15 cellular contexts compared by ENCODE assay signal in the genomic region with DNA sequence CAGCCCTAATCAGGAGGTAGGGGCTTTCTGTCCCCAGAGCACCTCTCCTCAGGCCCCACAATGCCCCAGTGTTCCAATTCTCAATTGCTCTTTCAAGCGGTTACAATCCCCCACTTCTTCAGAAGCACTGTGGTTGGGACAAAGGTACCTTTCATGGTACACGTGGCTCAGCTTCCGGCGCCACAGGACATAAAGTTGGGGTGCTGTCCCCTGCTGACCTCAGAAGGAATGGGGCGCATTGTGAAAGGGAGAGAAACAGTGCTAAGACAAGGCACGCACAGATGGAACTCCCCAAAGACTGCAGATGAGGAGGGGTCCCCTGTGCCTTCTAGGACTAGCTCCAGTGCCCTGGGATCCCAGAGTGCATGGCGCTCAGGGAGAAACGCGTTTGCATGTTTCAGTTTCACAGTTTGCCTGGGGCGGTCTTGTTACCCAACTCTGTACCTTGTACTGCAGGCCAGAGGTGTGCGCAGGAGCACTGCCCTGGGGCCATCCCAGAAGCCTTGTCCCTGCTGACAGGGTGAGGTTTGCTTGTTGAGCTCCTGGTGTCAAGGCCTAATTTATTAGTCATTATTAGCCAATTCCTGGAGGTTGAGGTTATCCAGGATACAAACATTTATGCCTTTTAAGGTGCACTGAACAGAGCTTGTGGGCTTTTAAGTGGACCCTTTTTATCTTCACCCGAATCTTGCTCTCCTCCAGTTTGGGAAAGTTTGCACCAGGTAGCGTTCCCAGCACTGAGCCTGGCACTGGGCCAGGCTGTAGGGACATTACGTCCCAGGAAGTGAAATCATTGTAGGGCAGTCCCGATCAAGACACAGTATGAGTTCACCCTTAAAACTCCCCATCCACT. TPM values are rescaled to one million over a fixed set of nuclear protein-coding genes. Genes with fewer than 3 reads are reported as not detected.
DNase-seq lines count a peak whose midpoint lies in the region; ATAC-seq, FAIRE-seq and TF ChIP-seq lines count a peak whose summit lies in the region.
"Had no signal": no experiment of that assay in that cellular context is flagged by ENCODE, and none has a peak within 500 bp of the region (broad histone marks: within the 10 kb centered on the region; RNA-seq: fewer than 3 reads in every experiment).

No MANE protein-coding gene starts in this region.

- CTCF ChIA-PET in GM12878 (lab: Yijun Ruan, JAX): interaction anchor here (1.0 to 1.5 kb wide), 3 partner anchors 10 to 49 kb away, joined by 3 to 4 read pairs (median 3); no protein-coding TSS in a partner anchor

- no peak for TF ChIP-seq RAD21 in GM12878 (IDR thresholded peaks at IDR 0.05; ENCODE audit: insufficient read depth, low read depth, low read length)

- 55% methylated on average over 15 of the region's 15 CpGs for WGBS in GM12878 (ENCODE audit: insufficient coverage, insufficient replicate concordance, low lambda C conversion rate, missing lambda C conversion rate)

- no peak for TF ChIP-seq EP300 in GM12878 (IDR thresholded peaks at IDR 0.05; ENCODE audit: borderline replicate concordance in 1 of 2, control insufficient read depth in 1 of 2, low read depth in 2 of 2, low read length in 2 of 2)

- no peaks in the 10 kb centered on the region for H4K20me1 ChIP-seq in GM12878 (ENCODE audit: control insufficient read depth, insufficient read depth)

- BruUV-seq in GM12878 (replicated peaks; lab: Mats Ljungman, UMichigan): no TSS peak

- no peak overlapping the region for H3K9ac ChIP-seq in GM12878 (ENCODE audit: control insufficient read depth, insufficient read depth, low read length)

- H3K36me3 ChIP-seq in GM12878 (ENCODE audit: control insufficient read depth in 2 of 2, insufficient read depth in 2 of 2, low read length in 1 of 2): no peaks in the 10 kb centered on the region

- DNase-seq in GM12878 (ENCODE audit: low read depth, low spot score): no peak
- peak; percentile 72 for DNase-seq in islet precursor cell
- peak in 9 of 10 donors; percentile 33 to 94 (median 73) for DNase-seq in posterior cingulate gyrus
- DNase-seq in activated T-cell treated with anti-CD3 and anti-CD28 coated beads, Interleukin-2, amount 50 U/mL, for 72 hours: no peak
- DNase-seq in activated CD4-positive, CD25-positive, alpha-beta regulatory T cell (lab: John Stamatoyannopoulos, UW): no peak
- DNase-seq: activated CD4-positive, alpha-beta T cell treated with anti-CD3 and anti-CD28 coated beads for 4 hours; activated effector memory CD4-positive, alpha-beta T cell treated with anti-CD3 and anti-CD28 coated beads, Interleukin-2, amount 50 U/mL, for 16 hours; central memory CD4-positive, alpha-beta T cell; SW 1271 had no signal

- H3K27me3 ChIP-seq in GM12878 (replicated peaks in 1 of 2; ENCODE audit: control insufficient read depth in 2 of 2, insufficient read depth in 2 of 2, low read length in 1 of 2): no peaks in the 10 kb centered on the region

- H2AFZ ChIP-seq in GM12878 (ENCODE audit: control insufficient read depth, low read depth, low read length): no peak overlapping the region

- H3K27ac Mint-ChIP-seq in activated T-cell treated with anti-CD3 and anti-CD28 coated beads, Interleukin-2, amount 50 U/mL, for 72 hours: no peak overlapping the region
- H3K27ac Mint-ChIP-seq: B cell had no signal

- H3K4me2 ChIP-seq in GM12878 (ENCODE audit: control insufficient read depth, insufficient read depth): no peak overlapping the region

- peaks cover 5% of the 10 kb centered on the region for H3K27me3 Mint-ChIP-seq in activated T-cell treated with anti-CD3 and anti-CD28 coated beads, Interleukin-2, amount 50 U/mL, for 72 hours (ENCODE audit: low read depth)

- no peak overlapping the region for H3K4me3 Mint-ChIP-seq in activated T-cell treated with anti-CD3 and anti-CD28 coated beads, Interleukin-2, amount 50 U/mL, for 72 hours
- H3K4me3 Mint-ChIP-seq: B cell had no signal

- no peak for FAIRE-seq in GM12878 (lab: Jason Lieb, UNC)

- POLR2A ChIA-PET in GM12878 (lab: Charles Lee): interaction anchor here (0.8 kb wide), 1 partner anchor 10 kb away, joined by 3 read pairs; no protein-coding TSS in a partner anchor

- no peak for TF ChIP-seq POLR2A in GM12878 (IDR thresholded peaks at IDR 0.05; ENCODE audit: low read depth, low read length)

- intact Hi-C loops in GM12878 (cut with micrococcal nuclease; ENCODE audit: unreplicated experiment) (no loop called here), posterior cingulate gyrus (cut with DNase I) (loop anchor here (5.0 kb wide), 1 partner anchor 45 kb away; the partner anchor contains the start of gene CNDP2)

- peaks cover 2% of the 10 kb centered on the region; the same call in 1 of the 2 replicates for H3K4me1 ChIP-seq in GM12878 (ENCODE audit: control insufficient read depth, insufficient read depth, low read length)

- no peaks in the 10 kb centered on the region for H3K4me1 Mint-ChIP-seq in activated T-cell treated with anti-CD3 and anti-CD28 coated beads, Interleukin-2, amount 50 U/mL, for 72 hours (ENCODE audit: low read depth)
- H3K4me1 Mint-ChIP-seq: B cell had no signal

- ATAC-seq in HG02798 (IDR thresholded peaks at IDR 0.05; ENCODE audit: poor library complexity, unreplicated experiment) (peak; percentile 36), GM12878 (peak; percentile 52), HG02763 (IDR thresholded peaks at IDR 0.05; ENCODE audit: unreplicated experiment) (no peak), HG03378 (IDR thresholded peaks at IDR 0.05; ENCODE audit: unreplicated experiment) (no peak)
- no peak for ATAC-seq in activated T-cell treated with anti-CD3 and anti-CD28 coated beads, Interleukin-2, amount 50 U/mL, for 72 hours (replicated peaks in 1 of 2)
- ATAC-seq: HCT116 had no signal

- SMC1A ChIA-PET in GM12878 (lab: Charles Lee; ENCODE audit: uncharacterized antibody, unreplicated experiment): interaction anchor here (1.0 to 1.7 kb wide), 2 partner anchors 10 to 45 kb away, joined by 4 to 7 read pairs; no protein-coding TSS in a partner anchor

- no peaks in the 10 kb centered on the region for H3K9me3 Mint-ChIP-seq in activated T-cell treated with anti-CD3 and anti-CD28 coated beads, Interleukin-2, amount 50 U/mL, for 72 hours
- H3K9me3 Mint-ChIP-seq: immature natural killer cell had no signal

- no peak overlapping the region for H3K27ac ChIP-seq in GM12878 (ENCODE audit: control insufficient read depth, insufficient read depth)

- no peaks in the 10 kb centered on the region for H3K79me2 ChIP-seq in GM12878 (ENCODE audit: control insufficient read depth, insufficient read depth, low read length)

- no peak for TF ChIP-seq CTCF in GM12878 (IDR thresholded peaks at IDR 0.05 in 2 of 3, conservative IDR thresholded peaks at IDR 0.05 in 1 of 3; ENCODE audit: control insufficient read depth in 2 of 3, extremely low read depth in 1 of 3, insufficient read depth in 1 of 3, low read depth in 3 of 3, low read length in 3 of 3)

- in situ Hi-C loops in GM12878 (cut with MboI): no loop called here

- H3K36me3 Mint-ChIP-seq in activated T-cell treated with anti-CD3 and anti-CD28 coated beads, Interleukin-2, amount 50 U/mL, for 72 hours (ENCODE audit: insufficient read depth in 2 of 2): no peaks in the 10 kb centered on the region
- H3K36me3 Mint-ChIP-seq: immature natural killer cell had no signal

- RAD21 ChIA-PET in GM12878 (lab: Charles Lee; ENCODE audit: unreplicated experiment): interaction anchor here (1.8 kb wide), 1 partner anchor 10 kb away, joined by 5 read pairs; no protein-coding TSS in a partner anchor

- no peak overlapping the region for H3K4me3 ChIP-seq in GM12878

- H3K9me3 ChIP-seq in GM12878 (replicated peaks; ENCODE audit: control insufficient read depth, insufficient read depth, low read length): no peaks in the 10 kb centered on the region; the same call in 2 of the 3 replicates

RNA-seq across cellular contexts. Expression of gene CNDP1, which starts 7.6 kb away (rescaled TPM):
- 0.39 TPM in 1 of 2 replicates, not detected in the other for total RNA-seq in GM12878 (2013; cell fraction: nucleolus; rRNA removed)
- total RNA-seq in GM12878 (2014; rRNA removed) (not detected in 2 replicates), GM12878 (2014; rRNA removed; fragmentation: Illumina TruSeq; extraction: Trizol) (not detected in 2 replicates), GM12878 (2021) (not detected in 2 replicates)
- not detected for polyA plus RNA-seq in GM12878 (2011; ENCODE audit: low read depth)
- polyA plus RNA-seq in GM12878 (2011; rRNA removed) (not detected in 2 replicates), GM12878 (2014; fragmentation: Illumina TruSeq; extraction: Trizol) (0.04 TPM in 1 of 2 replicates, not detected in the other), GM12878 (2014; fragmentation: Nextera tagmentation; extraction: Ambion mirVana) (not detected), GM12878 (2014; rRNA removed) (not detected in 2 replicates), GM12878 (2016; fragmentation: Nextera tagmentation; extraction: Ambion mirVana) (under 1 TPM in 1 of 2 experiments, not detected in 1; 0.05 TPM)
- polyA plus RNA-seq in GM12878 (2011; cell fraction: cytosol; rRNA removed): 0.09 TPM in 1 of 2 replicates, not detected in the other
- polyA plus RNA-seq in GM12878 (2011; cell fraction: nucleus; rRNA removed): 0.28 and 0.42 TPM in 2 replicates
- 0.03 and 0.11 TPM in 2 replicates for polyA plus RNA-seq in GM12878 (2012)
- polyA minus RNA-seq in GM12878 (2011; rRNA and poly(A)+ RNA removed): not detected in 2 replicates
- polyA minus RNA-seq in GM12878 (2011; cell fraction: cytosol; rRNA and poly(A)+ RNA removed): not detected in 2 replicates
- polyA minus RNA-seq in GM12878 (2011; cell fraction: nucleus; rRNA and poly(A)+ RNA removed): not detected in 2 replicates
- total RNA-seq in activated T-cell treated with anti-CD3 and anti-CD28 coated beads, Interleukin-2, amount 50 U/mL, for 72 hours: under 1 TPM in 1 of 2 donors, not detected in 1; 0.16 TPM
- polyA plus RNA-seq: immature natural killer cell had no signal

RNA-seq across cellular contexts. Expression of gene CNDP2, which starts 45.8 kb away (rescaled TPM):
- total RNA-seq in GM12878 (2013; cell fraction: nucleolus; rRNA removed): 144 and 166 TPM in 2 replicates
- total RNA-seq in GM12878 (2014; rRNA removed) (104 and 109 TPM in 2 replicates), GM12878 (2014; rRNA removed; fragmentation: Illumina TruSeq; extraction: Trizol) (70.8 and 75.5 TPM in 2 replicates), GM12878 (2021) (174 and 181 TPM in 2 replicates)
- polyA plus RNA-seq in GM12878 (2011; ENCODE audit: low read depth): 125 TPM
- polyA plus RNA-seq in GM12878 (2011; rRNA removed) (177 and 181 TPM in 2 replicates), GM12878 (2014; fragmentation: Illumina TruSeq; extraction: Trizol) (196 and 205 TPM in 2 replicates), GM12878 (2014; fragmentation: Nextera tagmentation; extraction: Ambion mirVana) (100 to 1,000 TPM in 1 of 2 experiments, 10 to 100 TPM in 1; 63.5 to 101 TPM), GM12878 (2014; rRNA removed) (128 and 136 TPM in 2 replicates), GM12878 (2016; fragmentation: Nextera tagmentation; extraction: Ambion mirVana) (100 to 1,000 TPM; 196 to 213 TPM)
- polyA plus RNA-seq in GM12878 (2011; cell fraction: cytosol; rRNA removed): 185 and 186 TPM in 2 replicates
- 124 and 184 TPM in 2 replicates for polyA plus RNA-seq in GM12878 (2011; cell fraction: nucleus; rRNA removed)
- 134 and 144 TPM in 2 replicates for polyA plus RNA-seq in GM12878 (2012)
- 167 and 190 TPM in 2 replicates for polyA minus RNA-seq in GM12878 (2011; rRNA and poly(A)+ RNA removed)
- polyA minus RNA-seq in GM12878 (2011; cell fraction: cytosol; rRNA and poly(A)+ RNA removed): 64.7 and 79.8 TPM in 2 replicates
- 66.1 and 137 TPM in 2 replicates for polyA minus RNA-seq in GM12878 (2011; cell fraction: nucleus; rRNA and poly(A)+ RNA removed)
- 100 to 1,000 TPM; 211 to 212 TPM for total RNA-seq in activated T-cell treated with anti-CD3 and anti-CD28 coated beads, Interleukin-2, amount 50 U/mL, for 72 hours

RNA-seq across cellular contexts. Expression of gene ZNF407, which starts 55.7 kb away (rescaled TPM):
- total RNA-seq in GM12878 (2013; cell fraction: nucleolus; rRNA removed): 81.4 and 81.8 TPM in 2 replicates
- total RNA-seq in GM12878 (2014; rRNA removed): 10.1 and 11.2 TPM in 2 replicates
- total RNA-seq in GM12878 (2014; rRNA removed; fragmentation: Illumina TruSeq; extraction: Trizol): 11.0 TPM in 2 replicates
- total RNA-seq in GM12878 (2021): 10.3 and 11.6 TPM in 2 replicates
- 2.1 TPM for polyA plus RNA-seq in GM12878 (2011; ENCODE audit: low read depth)
- polyA plus RNA-seq in GM12878 (2011; rRNA removed): 3.9 and 4.5 TPM in 2 replicates
- 3.0 and 4.1 TPM in 2 replicates for polyA plus RNA-seq in GM12878 (2011; cell fraction: cytosol; rRNA removed)
- polyA plus RNA-seq in GM12878 (2011; cell fraction: nucleus; rRNA removed): 7.4 and 10.7 TPM in 2 replicates
- 2.9 and 3.1 TPM in 2 replicates for polyA plus RNA-seq in GM12878 (2012)
- 4.8 and 5.7 TPM in 2 replicates for polyA plus RNA-seq in GM12878 (2014; fragmentation: Illumina TruSeq; extraction: Trizol)
- under 1 TPM; 0.69 to 0.88 TPM for polyA plus RNA-seq in GM12878 (2014; fragmentation: Nextera tagmentation; extraction: Ambion mirVana)
- polyA plus RNA-seq in GM12878 (2014; rRNA removed): 4.1 and 4.7 TPM in 2 replicates
- polyA plus RNA-seq in GM12878 (2016; fragmentation: Nextera tagmentation; extraction: Ambion mirVana): 1 to 10 TPM; 5.8 to 6.3 TPM
- polyA minus RNA-seq in GM12878 (2011; rRNA and poly(A)+ RNA removed): 32.5 and 34.8 TPM in 2 replicates
- 4.3 and 7.4 TPM in 2 replicates for polyA minus RNA-seq in GM12878 (2011; cell fraction: cytosol; rRNA and poly(A)+ RNA removed)
- 63.2 and 96.7 TPM in 2 replicates for polyA minus RNA-seq in GM12878 (2011; cell fraction: nucleus; rRNA and poly(A)+ RNA removed)
- 10 to 100 TPM; 11.9 to 13.0 TPM for total RNA-seq in activated T-cell treated with anti-CD3 and anti-CD28 coated beads, Interleukin-2, amount 50 U/mL, for 72 hours

Comparison
In these comparisons a context has a peak if more than half of its experiments do, and no peak if none do; other contexts are left out.
1. ATAC-seq: peak in HG02798 (single experiment) and GM12878 (single experiment); none in activated T-cell treated with anti-CD3 and anti-CD28 coated beads, Interleukin-2, amount 50 U/mL, for 72 hours (0 of 2), HG02763 (single experiment) and HG03378 (single experiment).
2. DNase-seq: peak in islet precursor cell (single experiment) and posterior cingulate gyrus (9 of 10); none in GM12878 (single experiment), activated T-cell treated with anti-CD3 and anti-CD28 coated beads, Interleukin-2, amount 50 U/mL, for 72 hours (0 of 2) and activated CD4-positive, CD25-positive, alpha-beta regulatory T cell (0 of 4).